Comparison of ENCODE assay signal across 9 cellular contexts in genomic region chr15:40064231-40064894, GRCh38. TPM values are rescaled to one million over a fixed set of nuclear protein-coding genes. Genes with fewer than 3 reads are reported as not detected.
A peak's percentile ranks its signal among the peaks of the same experiment; 100 is the strongest.
DNase-seq lines count a peak whose midpoint lies in the region; ATAC-seq and TF ChIP-seq lines count a peak whose summit lies in the region.
"Had no signal": no experiment of that assay in that cellular context is flagged by ENCODE, and none has a peak within 500 bp of the region (broad histone marks: within the 10 kb centered on the region; RNA-seq: fewer than 3 reads in every experiment).

No MANE protein-coding gene starts in this region.

- intact Hi-C loops in body of pancreas (cut with DNase I) (no loop called here), right cardiac atrium (cut with DNase I) (loop anchor here in 1 of 4 donors (5.0 kb wide), 1 partner anchor 43 kb away; the partner anchor contains the start of gene BMF)

- no peaks in the 10 kb centered on the region for H3K9me3 Mint-ChIP-seq in activated naive CD4-positive, alpha-beta T cell treated with anti-CD3 and anti-CD28 coated beads, Interleukin-2, amount 50 U/mL, for 72 hours

- H3K36me3 ChIP-seq in body of pancreas (replicated peaks in 1 of 2; ENCODE audit: insufficient read depth in 1 of 2, low read depth in 2 of 2) (no peaks in the 10 kb centered on the region), HAP-1 (replicated peaks) (no peaks in the 10 kb centered on the region)

- WGBS in body of pancreas, 2 donors, result 91 to 93% methylated on average over 8 of the region's 8 CpGs
- WGBS in right cardiac atrium, result 77% methylated on average over 8 of the region's 8 CpGs

- H3K27ac Mint-ChIP-seq in activated naive CD4-positive, alpha-beta T cell treated with anti-CD3 and anti-CD28 coated beads, Interleukin-2, amount 50 U/mL, for 72 hours, result peak overlapping the region; percentile 73 to 76

- no peak for TF ChIP-seq CTCF in AG10803 (conservative IDR thresholded peaks at IDR 0.05; ENCODE audit: low read length)
- TF ChIP-seq CTCF in body of pancreas (IDR thresholded peaks at IDR 0.05), result no peak

- H3K4me3 ChIP-seq in AG10803 (ENCODE audit: low read length), result no peak overlapping the region
- no peak overlapping the region for H3K4me3 ChIP-seq in skeletal muscle cell (ENCODE audit: low read depth, low read length)
- no peak overlapping the region for H3K4me3 ChIP-seq in body of pancreas
- H3K4me3 ChIP-seq in right cardiac atrium (ENCODE audit: low read length), result no peak overlapping the region
- H3K4me3 ChIP-seq in HAP-1, result no peak overlapping the region

- in situ Hi-C loops in HAP-1 (cut with MboI; ENCODE audit: low sequenced_read_pairs), result loop anchor here (10.0 kb wide), 1 partner anchor 60 kb away; no protein-coding TSS in a partner anchor

- H3K9me3 ChIP-seq in body of pancreas (no peaks in the 10 kb centered on the region), right cardiac atrium (ENCODE audit: control insufficient read depth, low read length) (no peaks in the 10 kb centered on the region), HAP-1 (0 out of 2 replicates have a peak, but pooled peaks cover 2% of the 10 kb centered on the region)

- H3K4me1 ChIP-seq in body of pancreas, result peaks cover 27% of the 10 kb centered on the region
- H3K4me1 ChIP-seq in right cardiac atrium (ENCODE audit: control insufficient read depth, insufficient read depth, low read length), result peaks cover 6% of the 10 kb centered on the region
- peaks cover 7% of the 10 kb centered on the region for H3K4me1 ChIP-seq in HAP-1

- TF ChIP-seq POLR2A in GM19193 (IDR thresholded peaks at IDR 0.05; ENCODE audit: extremely low read depth, insufficient read depth, insufficient read length) (peak; percentile 23), body of pancreas (IDR thresholded peaks at IDR 0.05) (no peak)

- ATAC-seq in HG03432 (IDR thresholded peaks at IDR 0.05; ENCODE audit: unreplicated experiment), result peak; percentile 54
- peak; percentile 84 to 87 for ATAC-seq in activated naive CD4-positive, alpha-beta T cell treated with anti-CD3 and anti-CD28 coated beads, Interleukin-2, amount 50 U/mL, for 72 hours
- ATAC-seq in body of pancreas, result no peak
- no peak for ATAC-seq in right cardiac atrium
- ATAC-seq: HCT116 had no signal

- no peaks in the 10 kb centered on the region for H3K27me3 ChIP-seq in body of pancreas
- no peaks in the 10 kb centered on the region for H3K27me3 ChIP-seq in right cardiac atrium (ENCODE audit: control insufficient read depth, insufficient read depth)
- H3K27me3 ChIP-seq in HAP-1 (ENCODE audit: low read depth), result no peaks in the 10 kb centered on the region

- no peak overlapping the region for H3K27ac ChIP-seq in body of pancreas
- H3K27ac ChIP-seq in right cardiac atrium (ENCODE audit: low read length), result no peak overlapping the region

- H3K36me3 Mint-ChIP-seq in activated naive CD4-positive, alpha-beta T cell treated with anti-CD3 and anti-CD28 coated beads, Interleukin-2, amount 50 U/mL, for 72 hours, result peaks cover 0 to 4% of the 10 kb centered on the region in 2 donors

- DNase-seq in AG10803 (ENCODE audit: low read depth), result peak; percentile 89
- no peak for DNase-seq in activated naive CD4-positive, alpha-beta T cell treated with anti-CD3 and anti-CD28 coated beads, Interleukin-2, amount 50 U/mL, for 72 hours (ENCODE audit: low spot score in 2 of 2)
- DNase-seq in skeletal muscle cell (ENCODE audit: low read depth), result peak; percentile 80
- DNase-seq in body of pancreas, result no peak
- no peak for DNase-seq in right cardiac atrium
- DNase-seq in HAP-1 (ENCODE audit: low spot score in 2 of 2), result no peak

RNA-seq across cellular contexts. Expression of gene SRP14, which starts 25.4 kb away (rescaled TPM):
- 100 to 1,000 TPM; 146 to 182 TPM for total RNA-seq in activated naive CD4-positive, alpha-beta T cell treated with anti-CD3 and anti-CD28 coated beads, Interleukin-2, amount 50 U/mL, for 72 hours
- total RNA-seq in body of pancreas (100 to 1,000 TPM; 122 to 209 TPM), right cardiac atrium (100 to 1,000 TPM; 184 to 229 (median 210) TPM)
- polyA plus RNA-seq in right cardiac atrium, result 574 TPM

RNA-seq across cellular contexts. Expression of gene BMF, which starts 44.3 kb away (rescaled TPM):
- 10 to 100 TPM; 10.8 to 11.6 TPM for total RNA-seq in activated naive CD4-positive, alpha-beta T cell treated with anti-CD3 and anti-CD28 coated beads, Interleukin-2, amount 50 U/mL, for 72 hours
- 10 to 100 TPM in 1 of 2 donors, 1 to 10 TPM in 1; 4.3 to 16.1 TPM for total RNA-seq in body of pancreas
- 1 to 10 TPM; 3.0 to 9.9 (median 8.5) TPM for total RNA-seq in right cardiac atrium
- polyA plus RNA-seq in right cardiac atrium, result 2.9 TPM

Comparison
In these comparisons a context has a peak if more than half of its experiments do, and no peak if none do; other contexts are left out.
1. DNase-seq: peak in AG10803 (single experiment) and skeletal muscle cell (single experiment); none in activated naive CD4-positive, alpha-beta T cell treated with anti-CD3 and anti-CD28 coated beads, Interleukin-2, amount 50 U/mL, for 72 hours (0 of 2), body of pancreas (0 of 4), right cardiac atrium (0 of 3) and HAP-1 (0 of 2).
2. ATAC-seq: peak in HG03432 (single experiment) and activated naive CD4-positive, alpha-beta T cell treated with anti-CD3 and anti-CD28 coated beads, Interleukin-2, amount 50 U/mL, for 72 hours (2 of 2); none in body of pancreas (single experiment) and right cardiac atrium (0 of 2).